23 cellular contexts compared by ENCODE assay signal in genomic region chr1:193427524-193427923, GRCh38.
DNase-seq lines count a peak whose midpoint lies in the region; ATAC-seq and TF ChIP-seq lines count a peak whose summit lies in the region.
"Had no signal": no experiment of that assay in that cellular context is flagged by ENCODE, and none has a peak within 500 bp of the region (broad histone marks: within the 10 kb centered on the region; RNA-seq: fewer than 3 reads in every experiment).

No MANE protein-coding gene starts in this region.

- H3K27ac ChIP-seq in heart right ventricle, result no peak overlapping the region
- H3K27ac ChIP-seq in OCI-LY1 (ENCODE audit: low read depth, low read length, poor library complexity, severe bottlenecking), result no peak overlapping the region
- H3K27ac ChIP-seq: SJCRH30 had no signal

- H3K79me2 ChIP-seq in OCI-LY1 (ENCODE audit: insufficient read depth, low read length), result no peaks in the 10 kb centered on the region

- H4K20me1 ChIP-seq in OCI-LY1 (ENCODE audit: insufficient read depth, low read length), result no peaks in the 10 kb centered on the region

- 32 to 45% methylated on average over 2 of the region's 2 CpGs for WGBS in heart right ventricle, 2 donors

- H3K4me3 ChIP-seq in heart right ventricle (no peak overlapping the region), OCI-LY1 (ENCODE audit: low read depth, low read length, poor library complexity, severe bottlenecking) (no peak overlapping the region), choroid plexus epithelial cell (ENCODE audit: low read depth, low read length) (no peak overlapping the region)
- H3K4me3 ChIP-seq: MG63, SJCRH30 had no signal

- H3K4me1 ChIP-seq in heart right ventricle, result no peaks in the 10 kb centered on the region
- H3K4me1 ChIP-seq in OCI-LY1 (ENCODE audit: insufficient read depth, low read length, severe bottlenecking), result peaks cover 7% of the 10 kb centered on the region
- H3K4me1 ChIP-seq: SJCRH30 had no signal

- peaks cover 0 to 4% (median 0%) of the 10 kb centered on the region in 11 donors for H3K9me3 ChIP-seq in heart right ventricle
- H3K9me3 ChIP-seq in OCI-LY1 (ENCODE audit: low read length), result peaks cover 3% of the 10 kb centered on the region
- H3K9me3 ChIP-seq: MG63, SJCRH30 had no signal

- H3K4me2 ChIP-seq in OCI-LY1 (ENCODE audit: low read length), result no peak overlapping the region

- H3K9ac ChIP-seq in OCI-LY1 (ENCODE audit: low read length), result no peak overlapping the region

- peak overlapping the region; percentile 26; the same call in 1 of the 2 replicates for H2AFZ ChIP-seq in OCI-LY1 (ENCODE audit: low read length)

- H3K9me2 ChIP-seq in OCI-LY1 (ENCODE audit: low read depth, low read length), result no peaks in the 10 kb centered on the region

- H3F3A ChIP-seq in OCI-LY1 (ENCODE audit: insufficient read depth, low read length), result no peaks in the 10 kb centered on the region

- H3K27me3 ChIP-seq in heart right ventricle (no peaks in the 10 kb centered on the region), OCI-LY1 (ENCODE audit: insufficient read depth, low read length) (no peaks in the 10 kb centered on the region)
- H3K27me3 ChIP-seq: MG63, SJCRH30 had no signal

- H3K36me3 ChIP-seq in heart right ventricle, result no peaks in the 10 kb centered on the region
- no peaks in the 10 kb centered on the region for H3K36me3 ChIP-seq in OCI-LY1 (ENCODE audit: insufficient read depth, low read length)
- H3K36me3 ChIP-seq: MG63, SJCRH30 had no signal

- intact Hi-C loops in Right ventricle myocardium superior (cut with DNase I), result no loop called here
- intact Hi-C loops in heart right ventricle (cut with DNase I), result no loop called here

- ATAC-seq in Right ventricle myocardium superior (ENCODE audit: poor library complexity) (peak; percentile 60), heart right ventricle (no peak)
- ATAC-seq: HCT116, PC-3, SK-N-SH treated with all-trans-retinoic acid at 6 μM for 48 hours had no signal

- DNase-seq in Right ventricle myocardium superior (no peak), heart right ventricle (no peak), choroid plexus epithelial cell (ENCODE audit: low read depth) (peak; percentile 35), DMS114 treated with DMSO at 0.1 percent for 48 hours (lab: John Stamatoyannopoulos, UW; ENCODE audit: unreplicated experiment) (no peak)
- no peak for DNase-seq in stimulated activated naive CD4-positive, alpha-beta T cell (lab: John Stamatoyannopoulos, UW)
- no peak for DNase-seq in stimulated activated CD4-positive, alpha-beta T cell treated with anti-CD3 and anti-CD28 coated beads, Interleukin-1b, Interleukin-23, amount 100 ng/mL, for 48 hours
- DNase-seq: 8988T, ACHN, DMS79, EL, GDM1, KBM-7, MG63, NCI-H1105 treated with DMSO at 0.1 percent for 48 hours, NCI-H2029, NCI-H2227 treated with DMSO at 0.1 percent for 48 hours, NCI-H510A, NCI-H69, PC-3, SJCRH30 had no signal

- TF ChIP-seq CTCF in heart right ventricle (IDR thresholded peaks at IDR 0.05) (no peak), OCI-LY1 (IDR thresholded peaks at IDR 0.05; ENCODE audit: low read length) (no peak), choroid plexus epithelial cell (conservative IDR thresholded peaks at IDR 0.05; ENCODE audit: low read depth, low read length) (no peak)
